14 cellular contexts compared by ENCODE assay signal in the genomic region with DNA sequence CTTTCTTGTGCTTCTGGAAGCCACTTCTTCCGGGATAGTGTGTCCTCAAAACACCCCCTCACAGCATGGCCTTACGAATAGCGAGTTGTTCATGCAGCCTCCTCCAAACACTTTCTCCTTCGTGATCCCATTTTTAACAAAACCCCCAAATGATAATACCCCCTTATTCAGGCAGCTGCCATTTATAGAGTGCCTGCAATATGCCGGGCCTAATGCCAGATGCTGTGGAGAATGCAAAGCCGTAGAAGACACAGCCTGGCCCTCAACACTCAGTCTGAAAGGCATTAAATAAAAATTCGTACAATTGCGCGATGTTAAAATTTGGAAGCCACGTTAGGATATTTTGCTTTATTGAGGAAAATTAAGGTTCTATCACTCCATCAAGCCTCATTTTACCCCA.
DNase-seq lines count a peak whose midpoint lies in the region; TF ChIP-seq lines count a peak whose summit lies in the region.
"Had no signal": no experiment of that assay in that cellular context is flagged by ENCODE, and none has a peak within 500 bp of the region (broad histone marks: within the 10 kb centered on the region; RNA-seq: fewer than 3 reads in every experiment).

No MANE protein-coding gene starts in this region.

- no peaks in the 10 kb centered on the region for H4K20me1 ChIP-seq in GM23248 (ENCODE audit: insufficient read depth)
- H4K20me1 ChIP-seq: BLaER1 treated with 17β-estradiol and CSF1 and Interleukin-3, amounts not matched to agents 10 nM and 100 nM had no signal

- H2AFZ ChIP-seq in GM23248, result peak overlapping the region; percentile 9; the same call in 1 of the 2 replicates

- WGBS in GM23248 (ENCODE audit: low coverage in 1 of 2, low lambda C conversion rate in 2 of 2, missing lambda C conversion rate in 2 of 2), 2 experiments, result 30 to 31% methylated on average over 10 of the region's 10 CpGs

- no peaks in the 10 kb centered on the region for H3F3A ChIP-seq in GM23248 (ENCODE audit: insufficient read depth)

- no peaks in the 10 kb centered on the region for H3K27me3 ChIP-seq in GM23248 (replicated peaks; ENCODE audit: insufficient read depth)
- no peaks in the 10 kb centered on the region for H3K27me3 ChIP-seq in right atrium auricular region
- H3K27me3 ChIP-seq: BLaER1 treated with 17β-estradiol and CSF1 and Interleukin-3, amounts not matched to agents 10 nM and 100 nM had no signal

- DNase-seq in GM23248, result no peak
- peak; percentile 31 for DNase-seq in globus pallidus (ENCODE audit: low spot score)
- peak in 6 of 49 donors; percentile 6 to 31 (median 12) for DNase-seq in substantia nigra (lab: John Stamatoyannopoulos, UW)
- no peak for DNase-seq in GOT3 (lab: John Stamatoyannopoulos, UW)
- no peak for DNase-seq in right atrium auricular region (ENCODE audit: low spot score)
- DNase-seq in iPS-NIHi7 (ENCODE audit: extremely low spot score), result no peak
- DNase-seq: BE2C; CD4-positive, alpha-beta T cell; CD8-positive, alpha-beta memory T cell; DMS53; DMS79 treated with DMSO at 0.1 percent for 48 hours; GF-D8; H9 had no signal

- H3K9me3 ChIP-seq in GM23248 (ENCODE audit: low read depth) (no peaks in the 10 kb centered on the region), right atrium auricular region (no peaks in the 10 kb centered on the region)
- H3K9me3 ChIP-seq: BE2C; BLaER1 treated with 17β-estradiol and CSF1 and Interleukin-3, amounts not matched to agents 10 nM and 100 nM had no signal

- H3K4me1 ChIP-seq in GM23248 (ENCODE audit: insufficient read depth) (no peaks in the 10 kb centered on the region), right atrium auricular region (no peaks in the 10 kb centered on the region)
- H3K4me1 ChIP-seq: BE2C; BLaER1 treated with 17β-estradiol and CSF1 and Interleukin-3, amounts not matched to agents 10 nM and 100 nM had no signal

- no peak overlapping the region for H3K4me2 ChIP-seq in GM23248 (ENCODE audit: unreplicated experiment)
- H3K4me2 ChIP-seq: BLaER1 treated with 17β-estradiol and CSF1 and Interleukin-3, amounts not matched to agents 10 nM and 100 nM had no signal

- in situ Hi-C loops in GM23248 (cut with MboI), result no loop called here

- TF ChIP-seq CTCF in right atrium auricular region (IDR thresholded peaks at IDR 0.05), result no peak

- H3K4me3 ChIP-seq in GM23248, result no peak overlapping the region
- H3K4me3 ChIP-seq in right atrium auricular region, result no peak overlapping the region
- H3K4me3 ChIP-seq: BLaER1 treated with 17β-estradiol and CSF1 and Interleukin-3, amounts not matched to agents 10 nM and 100 nM had no signal

- H3K79me2 ChIP-seq in GM23248 (ENCODE audit: insufficient read depth), result no peaks in the 10 kb centered on the region

- no peaks in the 10 kb centered on the region for H3K9me2 ChIP-seq in GM23248 (ENCODE audit: insufficient read depth)

- no peak overlapping the region for H3K9ac ChIP-seq in GM23248
- H3K9ac ChIP-seq: BLaER1 treated with 17β-estradiol and CSF1 and Interleukin-3, amounts not matched to agents 10 nM and 100 nM had no signal

- H3K36me3 ChIP-seq in GM23248 (ENCODE audit: low read depth) (no peaks in the 10 kb centered on the region), right atrium auricular region (no peaks in the 10 kb centered on the region)
- H3K36me3 ChIP-seq: BE2C; BLaER1 treated with 17β-estradiol and CSF1 and Interleukin-3, amounts not matched to agents 10 nM and 100 nM had no signal

- H3K27ac ChIP-seq in GM23248 (no peak overlapping the region), substantia nigra (ENCODE audit: low read depth, low read length, poor library complexity, severe bottlenecking) (peak overlapping the region; percentile 22), right atrium auricular region (no peak overlapping the region)
- H3K27ac ChIP-seq: BLaER1 treated with 17β-estradiol and CSF1 and Interleukin-3, amounts not matched to agents 10 nM and 100 nM had no signal
